19 cellular contexts compared by ENCODE assay signal in the genomic region with DNA sequence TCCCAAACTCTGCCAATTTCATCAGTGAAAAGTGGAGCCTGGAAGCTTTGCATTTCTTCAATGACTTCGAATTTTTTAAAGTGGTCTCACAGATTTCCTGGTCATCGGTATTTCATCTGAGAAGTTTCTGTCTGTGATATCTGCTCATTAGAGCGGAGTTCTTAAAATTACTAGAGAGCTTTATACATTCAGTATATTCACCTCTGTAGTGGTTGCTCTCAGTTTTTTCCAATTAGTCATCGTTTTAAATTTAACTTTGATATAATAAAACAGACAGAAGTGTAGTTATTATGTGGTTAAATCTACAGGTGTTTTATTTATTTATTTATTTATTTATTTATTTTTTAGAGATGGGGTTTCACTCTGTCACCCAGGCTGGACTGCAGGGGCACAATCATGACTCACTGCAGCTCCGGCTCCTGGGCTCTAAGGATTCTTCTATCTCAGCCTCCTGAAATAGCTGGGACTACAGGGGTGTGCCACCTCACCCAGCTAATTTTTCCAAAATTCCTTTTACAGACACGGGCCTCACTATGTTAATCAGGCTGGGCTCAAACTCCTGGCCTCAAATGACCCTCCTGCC. TPM values are rescaled to one million over a fixed set of nuclear protein-coding genes. Genes with fewer than 3 reads are reported as not detected.
DNase-seq lines count a peak whose midpoint lies in the region; ATAC-seq, FAIRE-seq and TF ChIP-seq lines count a peak whose summit lies in the region.
"Had no signal": no experiment of that assay in that cellular context is flagged by ENCODE, and none has a peak within 500 bp of the region (broad histone marks: within the 10 kb centered on the region; RNA-seq: fewer than 3 reads in every experiment).

No MANE protein-coding gene starts in this region.

- H3K27ac Mint-ChIP-seq in HFFc6 (peak overlapping the region; percentile 49), activated B cell treated with CpG ODN at 0.5 μM for 24 hours (peak overlapping the region; percentile 30)
- H3K27ac Mint-ChIP-seq in stimulated activated memory B cell treated with anti-CD40 and anti-IgM and Interleukin-4, amounts not matched to agents 10 μg/mL and 1 μg/mL and 100 μg/mL, for 72 hours, result peak overlapping the region; percentile 71
- H3K27ac Mint-ChIP-seq: activated naive CD4-positive, alpha-beta T cell treated with anti-CD3 and anti-CD28 coated beads for 36 hours; CD4-positive, alpha-beta T cell had no signal

- no peaks in the 10 kb centered on the region for H3K36me3 ChIP-seq in right atrium auricular region
- H3K36me3 ChIP-seq: tibial nerve had no signal

- CTCF ChIA-PET in activated B cell treated with CpG ODN at 0.5 μM for 24 hours (lab: Charles Lee), result no interaction called here

- peak overlapping the region; percentile 37; the same call in 1 of the 2 replicates for H3K4me3 Mint-ChIP-seq in HFFc6
- peak overlapping the region; percentile 41 for H3K4me3 Mint-ChIP-seq in activated B cell treated with CpG ODN at 0.5 μM for 24 hours
- peak overlapping the region; percentile 25 for H3K4me3 Mint-ChIP-seq in stimulated activated memory B cell treated with anti-CD40 and anti-IgM and Interleukin-4, amounts not matched to agents 10 μg/mL and 1 μg/mL and 100 μg/mL, for 72 hours
- H3K4me3 Mint-ChIP-seq: activated naive CD4-positive, alpha-beta T cell treated with anti-CD3 and anti-CD28 coated beads for 36 hours; CD4-positive, alpha-beta T cell; central memory CD8-positive, alpha-beta T cell had no signal

- H3K36me3 Mint-ChIP-seq in HFFc6 (ENCODE audit: low read depth) (peaks cover 37% of the 10 kb centered on the region), activated B cell treated with CpG ODN at 0.5 μM for 24 hours (ENCODE audit: low read depth) (peaks cover 40% of the 10 kb centered on the region)
- H3K36me3 Mint-ChIP-seq in stimulated activated memory B cell treated with anti-CD40 and anti-IgM and Interleukin-4, amounts not matched to agents 10 μg/mL and 1 μg/mL and 100 μg/mL, for 72 hours, result peaks cover 21% of the 10 kb centered on the region

- H3K27me3 Mint-ChIP-seq in HFFc6 (ENCODE audit: insufficient read depth) (no peaks in the 10 kb centered on the region; the same call in 1 of the 2 replicates), activated B cell treated with CpG ODN at 0.5 μM for 24 hours (no peaks in the 10 kb centered on the region)
- no peaks in the 10 kb centered on the region for H3K27me3 Mint-ChIP-seq in stimulated activated memory B cell treated with anti-CD40 and anti-IgM and Interleukin-4, amounts not matched to agents 10 μg/mL and 1 μg/mL and 100 μg/mL, for 72 hours
- H3K27me3 Mint-ChIP-seq: CD4-positive, alpha-beta T cell; central memory CD8-positive, alpha-beta T cell had no signal

- no peak overlapping the region for H3K4me3 ChIP-seq in right atrium auricular region
- H3K4me3 ChIP-seq: mucosa of descending colon, SK-N-MC, tibial nerve had no signal

- FAIRE-seq in GM19239 (lab: Jason Lieb, UNC), result no peak
- FAIRE-seq: kidney had no signal

- peaks cover 73% of the 10 kb centered on the region for H3K4me1 Mint-ChIP-seq in HFFc6 (ENCODE audit: low read depth)
- peaks cover 91% of the 10 kb centered on the region for H3K4me1 Mint-ChIP-seq in activated B cell treated with CpG ODN at 0.5 μM for 24 hours
- H3K4me1 Mint-ChIP-seq in stimulated activated memory B cell treated with anti-CD40 and anti-IgM and Interleukin-4, amounts not matched to agents 10 μg/mL and 1 μg/mL and 100 μg/mL, for 72 hours, result peaks cover 85% of the 10 kb centered on the region

- no peak for ATAC-seq in activated B cell treated with CpG ODN at 0.5 μM for 24 hours (ENCODE audit: low read depth)
- ATAC-seq in stimulated activated memory B cell treated with anti-CD40 and anti-IgM and Interleukin-4, amounts not matched to agents 10 μg/mL and 1 μg/mL and 100 μg/mL, for 72 hours, result no peak
- no peak for ATAC-seq in GM18858 (IDR thresholded peaks at IDR 0.05; ENCODE audit: unreplicated experiment)

- H3K9me3 Mint-ChIP-seq in HFFc6 (no peaks in the 10 kb centered on the region), activated B cell treated with CpG ODN at 0.5 μM for 24 hours (no peaks in the 10 kb centered on the region)
- no peaks in the 10 kb centered on the region for H3K9me3 Mint-ChIP-seq in stimulated activated memory B cell treated with anti-CD40 and anti-IgM and Interleukin-4, amounts not matched to agents 10 μg/mL and 1 μg/mL and 100 μg/mL, for 72 hours
- H3K9me3 Mint-ChIP-seq: activated naive CD4-positive, alpha-beta T cell treated with anti-CD3 and anti-CD28 coated beads for 36 hours; CD4-positive, alpha-beta T cell; central memory CD8-positive, alpha-beta T cell had no signal

- H3K9me3 ChIP-seq in right atrium auricular region, result no peaks in the 10 kb centered on the region
- H3K9me3 ChIP-seq: mucosa of descending colon, tibial nerve had no signal

- TF ChIP-seq CTCF in HFFc6 (IDR thresholded peaks at IDR 0.05), result no peak
- TF ChIP-seq CTCF in activated B cell treated with CpG ODN at 0.5 μM for 24 hours (IDR thresholded peaks at IDR 0.05), result no peak
- TF ChIP-seq CTCF in right atrium auricular region (IDR thresholded peaks at IDR 0.05), result no peak

- intact Hi-C loops in activated B cell treated with CpG ODN at 0.5 μM for 24 hours (cut with micrococcal nuclease), result no loop called here

- peak overlapping the region; percentile 72 to 80 for H3K27ac ChIP-seq in right atrium auricular region
- H3K27ac ChIP-seq: parathyroid adenoma, SK-N-MC had no signal

- POLR2A ChIA-PET in activated B cell treated with CpG ODN at 0.5 μM for 24 hours (lab: Charles Lee), result no interaction called here

- DNase-seq in HFFc6 (no peak), activated B cell treated with CpG ODN at 0.5 μM for 24 hours (no peak), right atrium auricular region (ENCODE audit: low spot score) (no peak), GM19239 (ENCODE audit: insufficient read length, low spot score) (no peak), medulla oblongata (ENCODE audit: extremely low spot score) (no peak), NCI-H1048 (lab: John Stamatoyannopoulos, UW) (no peak)
- DNase-seq: activated naive CD4-positive, alpha-beta T cell treated with anti-CD3 and anti-CD28 coated beads for 36 hours; CD4-positive, alpha-beta T cell; kidney; mucosa of descending colon; MV-4-11; NCI-H2107; stimulated activated CD4-positive, alpha-beta T cell treated with anti-CD3 and anti-CD28 coated beads, Interleukin-15, amount 100 ng/mL, for 24 hours had no signal

- H3K27me3 ChIP-seq in right atrium auricular region, result no peaks in the 10 kb centered on the region
- H3K27me3 ChIP-seq: tibial nerve had no signal

- peaks cover 0 to 79% of the 10 kb centered on the region in 2 donors for H3K4me1 ChIP-seq in right atrium auricular region
- H3K4me1 ChIP-seq: parathyroid adenoma had no signal

RNA-seq across cellular contexts. Expression of a gene that starts 16.0 kb away (rescaled TPM):
- total RNA-seq in HFFc6 (2021; fragmentation: NEBNext Ultra II Directional; extraction: Animal tissue kit (Norgen Biotek cat#: 25700)), result 100 to 1,000 TPM in 3 of 6 experiments, 10 to 100 TPM in 3; 86.5 to 104 (median 97.4) TPM
- total RNA-seq in activated B cell treated with CpG ODN at 0.5 μM for 24 hours (287 and 310 TPM in 2 replicates), right atrium auricular region (10 to 100 TPM; 29.9 to 31.6 TPM)
